Comparison of ENCODE assay signal across 1 cellular context in genomic region chr19:1905071-1905862, GRCh38.
TF ChIP-seq lines count a peak whose summit lies in the region.

Gene ADAT3, plus strand, starts transcription at chr19:1905399. Its CDS starts 6,649 bp downstream, at chr19:1912048.
Gene SCAMP4, plus strand, starts transcription at chr19:1905399. Its CDS starts 9,621 bp downstream, at chr19:1915020.

TF ChIP-seq in GM12878, 131 proteins besides CTCF, POLR2A, EP300 and RAD21 (continued from another document and continues in another):
- TF ChIP-seq PBX3 (IDR thresholded peaks at IDR 0.05; ENCODE audit: insufficient replicate concordance, low read depth, low read length) (peak; percentile 90), ZNF384 (IDR thresholded peaks at IDR 0.05; ENCODE audit: borderline replicate concordance, low read depth, low read length) (no peak), YBX1 (IDR thresholded peaks at IDR 0.05) (no peak), CHD2 (IDR thresholded peaks at IDR 0.05; ENCODE audit: borderline replicate concordance, low read depth, low read length) (peak; percentile 91), PAX8 (IDR thresholded peaks at IDR 0.05) (no peak), FOXM1 (IDR thresholded peaks at IDR 0.05; ENCODE audit: low read depth, low read length) (no peak), NFXL1 (IDR thresholded peaks at IDR 0.05; ENCODE audit: borderline replicate concordance) (no peak), ZNF592 (IDR thresholded peaks at IDR 0.05) (peak; percentile 69; the same call in 1 of the 2 replicates), BMI1 (IDR thresholded peaks at IDR 0.05; ENCODE audit: borderline replicate concordance) (no peak), BRCA1 (IDR thresholded peaks at IDR 0.05; ENCODE audit: low read depth, low read length) (peak; percentile 64; the same call in 1 of the 2 replicates), SUPT20H (IDR thresholded peaks at IDR 0.05; ENCODE audit: borderline replicate concordance, control insufficient read depth, low read depth, low read length) (no peak), TCF12 (IDR thresholded peaks at IDR 0.05; ENCODE audit: low read depth, low read length) (peak; percentile 90), STAT3 (IDR thresholded peaks at IDR 0.05; ENCODE audit: low read depth, low read length) (no peak), IRF4 (IDR thresholded peaks at IDR 0.05; ENCODE audit: low read depth, low read length) (peak; percentile 43; the same call in 1 of the 2 replicates), ZSCAN29 (IDR thresholded peaks at IDR 0.05) (0 out of 2 replicates have a peak, but pooled peaks have one; percentile 18), ZBTB4 (CRISPR knock-in tag; IDR thresholded peaks at IDR 0.05) (no peak), ZBTB40 (IDR thresholded peaks at IDR 0.05; ENCODE audit: borderline replicate concordance) (peak; percentile 73; the same call in 1 of the 2 replicates), MXI1 (IDR thresholded peaks at IDR 0.05; ENCODE audit: low read depth, low read length) (peak; percentile 69), TCF3 (IDR thresholded peaks at IDR 0.05; ENCODE audit: borderline replicate concordance, insufficient read depth, low read depth, low read length) (peak; percentile 89), LARP7 (IDR thresholded peaks at IDR 0.05) (peak; percentile 88), POLR2AphosphoS5 (IDR thresholded peaks at IDR 0.05; ENCODE audit: low read length) (peak; percentile 43; the same call in 1 of the 2 replicates), CHD1 (IDR thresholded peaks at IDR 0.05; ENCODE audit: low read depth, low read length) (peak; percentile 52; the same call in 1 of the 2 replicates), ZNF274 (IDR thresholded peaks at IDR 0.05; ENCODE audit: insufficient read depth, insufficient read length) (no peak), SMARCA5 (IDR thresholded peaks at IDR 0.05) (peak; percentile 94), KLF5 (IDR thresholded peaks at IDR 0.05; ENCODE audit: partially characterized antibody) (peak; percentile 37), ELK1 (IDR thresholded peaks at IDR 0.05; ENCODE audit: low read depth, low read length) (peak; percentile 56; the same call in 1 of the 2 replicates), RFX5 (IDR thresholded peaks at IDR 0.05; ENCODE audit: low read depth, low read length) (0 out of 2 replicates have a peak, but pooled peaks have one; percentile 48), RAD51 (IDR thresholded peaks at IDR 0.05) (peak; percentile 83), MEF2A (IDR thresholded peaks at IDR 0.05; ENCODE audit: insufficient read depth, low read depth, low read length) (0 out of 2 replicates have a peak, but pooled peaks have one; percentile 40), DPF2 (IDR thresholded peaks at IDR 0.05) (peak; percentile 50; the same call in 1 of the 2 replicates), NR2F1 (conservative IDR thresholded peaks at IDR 0.05) (peak; percentile 99), CBFB (IDR thresholded peaks at IDR 0.05; ENCODE audit: low read depth) (peak; percentile 96), ZNF24 (IDR thresholded peaks at IDR 0.05) (peak; percentile 65; the same call in 1 of the 2 replicates), ZBTB33 (IDR thresholded peaks at IDR 0.05) (no peak), NR2C2 (IDR thresholded peaks at IDR 0.05; ENCODE audit: borderline replicate concordance, control insufficient read depth, insufficient read length, low read depth) (peak; percentile 97), KDM1A (IDR thresholded peaks at IDR 0.05; ENCODE audit: borderline replicate concordance) (no peak), NRF1 (conservative IDR thresholded peaks at IDR 0.05; ENCODE audit: low read depth, low read length) (peak; percentile 46), POLR2AphosphoS2 (IDR thresholded peaks at IDR 0.05; ENCODE audit: low read depth, low read length) (no peak), JUND (IDR thresholded peaks at IDR 0.05; ENCODE audit: low read depth, low read length) (no peak), ZBED1 (IDR thresholded peaks at IDR 0.05; ENCODE audit: borderline replicate concordance) (no peak), NBN (IDR thresholded peaks at IDR 0.05) (no peak), CREM (IDR thresholded peaks at IDR 0.05; ENCODE audit: low read depth) (peak; percentile 85), ATF7 (IDR thresholded peaks at IDR 0.05; ENCODE audit: low read depth) (no peak), ZNF687 (IDR thresholded peaks at IDR 0.05) (peak; percentile 100), HDGF (IDR thresholded peaks at IDR 0.05) (peak; percentile 95)
